In the genomic region with DNA sequence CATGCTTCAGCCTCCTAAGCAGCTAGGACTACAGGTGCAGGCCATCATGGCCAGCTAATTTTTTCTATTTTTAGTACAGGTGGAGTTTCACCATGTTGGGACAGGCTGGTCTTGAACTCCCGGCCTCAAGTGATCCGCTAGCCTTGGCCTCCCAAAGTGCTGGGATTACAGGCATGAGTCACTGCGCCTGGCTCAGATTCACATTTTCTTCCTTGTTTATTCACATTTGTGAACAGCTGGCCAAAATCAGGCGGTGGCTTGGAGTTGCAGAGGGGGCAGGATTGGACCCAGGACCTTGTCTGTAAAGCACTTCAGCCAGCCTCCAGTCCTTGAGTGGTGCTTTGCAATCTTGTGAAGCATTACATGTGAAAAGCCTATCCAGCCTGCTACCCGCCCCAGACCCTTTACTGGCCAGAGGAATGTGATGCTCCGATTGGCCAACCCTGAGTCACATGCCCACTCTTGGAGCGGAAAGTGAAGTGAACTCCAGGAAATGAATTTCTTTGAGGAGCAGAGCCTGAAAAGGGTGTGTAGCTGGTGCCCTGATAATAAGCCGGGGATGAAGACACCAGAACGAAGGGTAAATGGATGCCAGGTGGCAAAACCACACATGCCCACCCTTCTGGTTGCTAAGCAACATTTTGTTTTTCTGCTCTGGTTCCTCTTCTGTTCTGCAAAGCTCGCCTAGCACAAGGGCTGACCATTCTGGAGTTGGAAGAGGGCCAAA, we compare ENCODE assay signal across 8 cellular contexts.
DNase-seq lines count a peak whose midpoint lies in the region; ATAC-seq and TF ChIP-seq lines count a peak whose summit lies in the region.

No MANE protein-coding gene starts in this region.

- no peaks in the 10 kb centered on the region for H3K27me3 ChIP-seq in CD4-positive, alpha-beta T cell (ENCODE audit: control insufficient read depth, insufficient read depth, low read length)
- H3K27me3 ChIP-seq in liver (ENCODE audit: control insufficient read depth in 4 of 4, insufficient read depth in 4 of 4, low read length in 3 of 4) (no peaks in the 10 kb centered on the region), thyroid gland (no peaks in the 10 kb centered on the region), WERI-Rb-1 (ENCODE audit: insufficient read depth, low read depth, severe bottlenecking) (no peaks in the 10 kb centered on the region)

- intact Hi-C loops in CD4-positive, alpha-beta T cell (cut with DNase I, micrococcal nuclease), result no loop called here
- intact Hi-C loops in thyroid gland (cut with DNase I), result no loop called here

- DNase-seq in CD4-positive, alpha-beta T cell, result no peak
- peak; percentile 93 for DNase-seq in NCI-H748 (lab: John Stamatoyannopoulos, UW; ENCODE audit: unreplicated experiment)
- peak; percentile 5 for DNase-seq in cerebellar cortex (ENCODE audit: low spot score)
- peak; percentile 99 for DNase-seq in thyroid gland
- DNase-seq in WERI-Rb-1, result no peak

- H3K27ac Mint-ChIP-seq in CD4-positive, alpha-beta T cell, result peak overlapping the region; percentile 78

- no peaks in the 10 kb centered on the region for H3K9me3 ChIP-seq in CD4-positive, alpha-beta T cell (ENCODE audit: control insufficient read depth, low read length)
- H3K9me3 ChIP-seq in liver (ENCODE audit: control insufficient read depth in 4 of 4, low read length in 3 of 4) (no peaks in the 10 kb centered on the region), thyroid gland (no peaks in the 10 kb centered on the region), WERI-Rb-1 (ENCODE audit: severe bottlenecking) (no peaks in the 10 kb centered on the region)

- CTCF ChIA-PET in CD4-positive, alpha-beta T cell (lab: Charles Lee), result no interaction called here

- POLR2A ChIA-PET in CD4-positive, alpha-beta T cell (lab: Charles Lee), result no interaction called here

- peaks cover 59% of the 10 kb centered on the region for H3K4me1 Mint-ChIP-seq in CD4-positive, alpha-beta T cell (ENCODE audit: low read depth)

- ATAC-seq in CD4-positive, alpha-beta T cell (ENCODE audit: poor library complexity), result no peak
- ATAC-seq in HG03354 (IDR thresholded peaks at IDR 0.05; ENCODE audit: poor library complexity, severe bottlenecking, unreplicated experiment) (peak; percentile 55), GM21367 (IDR thresholded peaks at IDR 0.05; ENCODE audit: unreplicated experiment) (no peak)

- TF ChIP-seq RAD21 in liver (IDR thresholded peaks at IDR 0.05), result peak in 1 of 2 donors; percentile 6

- H3K4me3 ChIP-seq in liver (ENCODE audit: low read depth in 1 of 3, low read length in 3 of 3) (no peak overlapping the region), thyroid gland (replicated peaks in 1 of 3) (no peak overlapping the region), WERI-Rb-1 (ENCODE audit: low read depth, low read length) (no peak overlapping the region)

- no peak overlapping the region for H3K27ac ChIP-seq in CD4-positive, alpha-beta T cell (ENCODE audit: low read depth, low read length)
- H3K27ac ChIP-seq in liver (ENCODE audit: low read depth in 1 of 2, low read length in 2 of 2) (peak overlapping the region; percentile 0 to 31), thyroid gland (peak overlapping the region; percentile 93 to 99 (median 95)), WERI-Rb-1 (no peak overlapping the region)

- H3K4me3 Mint-ChIP-seq in CD4-positive, alpha-beta T cell, result no peak overlapping the region

- no peak for TF ChIP-seq CTCF in CD4-positive, alpha-beta T cell (IDR thresholded peaks at IDR 0.05)
- TF ChIP-seq CTCF in liver (IDR thresholded peaks at IDR 0.05; ENCODE audit: low read depth, low read length, missing input control) (no peak), thyroid gland (IDR thresholded peaks at IDR 0.05) (peak in 1 of 6 experiments; percentile 9), WERI-Rb-1 (IDR thresholded peaks at IDR 0.05; ENCODE audit: low read depth, low read length) (no peak)

- H3K36me3 ChIP-seq in liver (ENCODE audit: control insufficient read depth in 4 of 4, insufficient read depth in 3 of 4, low read depth in 1 of 4, low read length in 3 of 4) (no peaks in the 10 kb centered on the region), thyroid gland (no peaks in the 10 kb centered on the region), WERI-Rb-1 (no peaks in the 10 kb centered on the region)

- H3K9me3 Mint-ChIP-seq in CD4-positive, alpha-beta T cell, result no peaks in the 10 kb centered on the region

- no peak overlapping the region for H3K9ac ChIP-seq in liver (ENCODE audit: low read depth in 1 of 2, low read length in 2 of 2)

- 76% methylated on average over 10 of the region's 10 CpGs for WGBS in liver
- 14 to 32% methylated on average over 9 to 10 of the region's 10 CpGs for WGBS in thyroid gland, 2 donors

- H3K27me3 Mint-ChIP-seq in CD4-positive, alpha-beta T cell, result no peaks in the 10 kb centered on the region

- peak in 1 of 2 donors; percentile 71 for TF ChIP-seq POLR2A in thyroid gland (IDR thresholded peaks at IDR 0.05)

- H3K36me3 Mint-ChIP-seq in CD4-positive, alpha-beta T cell (ENCODE audit: low read depth), result no peaks in the 10 kb centered on the region

- H3K4me1 ChIP-seq in liver (ENCODE audit: control insufficient read depth in 4 of 4, insufficient read depth in 4 of 4, low read length in 3 of 4) (peaks cover 0 to 2% (median 0%) of the 10 kb centered on the region in 4 donors), thyroid gland (peaks cover 28 to 58% of the 10 kb centered on the region in 2 donors)

TF ChIP-seq in liver, 16 proteins besides CTCF, POLR2A, EP300 and RAD21:
- no peak for TF ChIP-seq YY1 (IDR thresholded peaks at IDR 0.05)
- TF ChIP-seq NR2F2 (IDR thresholded peaks at IDR 0.05), result peak; percentile 54
- TF ChIP-seq JUND (IDR thresholded peaks at IDR 0.05), result peak; percentile 71 to 74
- TF ChIP-seq SP1 (IDR thresholded peaks at IDR 0.05), result peak; percentile 12
- TF ChIP-seq, protein P1, sequence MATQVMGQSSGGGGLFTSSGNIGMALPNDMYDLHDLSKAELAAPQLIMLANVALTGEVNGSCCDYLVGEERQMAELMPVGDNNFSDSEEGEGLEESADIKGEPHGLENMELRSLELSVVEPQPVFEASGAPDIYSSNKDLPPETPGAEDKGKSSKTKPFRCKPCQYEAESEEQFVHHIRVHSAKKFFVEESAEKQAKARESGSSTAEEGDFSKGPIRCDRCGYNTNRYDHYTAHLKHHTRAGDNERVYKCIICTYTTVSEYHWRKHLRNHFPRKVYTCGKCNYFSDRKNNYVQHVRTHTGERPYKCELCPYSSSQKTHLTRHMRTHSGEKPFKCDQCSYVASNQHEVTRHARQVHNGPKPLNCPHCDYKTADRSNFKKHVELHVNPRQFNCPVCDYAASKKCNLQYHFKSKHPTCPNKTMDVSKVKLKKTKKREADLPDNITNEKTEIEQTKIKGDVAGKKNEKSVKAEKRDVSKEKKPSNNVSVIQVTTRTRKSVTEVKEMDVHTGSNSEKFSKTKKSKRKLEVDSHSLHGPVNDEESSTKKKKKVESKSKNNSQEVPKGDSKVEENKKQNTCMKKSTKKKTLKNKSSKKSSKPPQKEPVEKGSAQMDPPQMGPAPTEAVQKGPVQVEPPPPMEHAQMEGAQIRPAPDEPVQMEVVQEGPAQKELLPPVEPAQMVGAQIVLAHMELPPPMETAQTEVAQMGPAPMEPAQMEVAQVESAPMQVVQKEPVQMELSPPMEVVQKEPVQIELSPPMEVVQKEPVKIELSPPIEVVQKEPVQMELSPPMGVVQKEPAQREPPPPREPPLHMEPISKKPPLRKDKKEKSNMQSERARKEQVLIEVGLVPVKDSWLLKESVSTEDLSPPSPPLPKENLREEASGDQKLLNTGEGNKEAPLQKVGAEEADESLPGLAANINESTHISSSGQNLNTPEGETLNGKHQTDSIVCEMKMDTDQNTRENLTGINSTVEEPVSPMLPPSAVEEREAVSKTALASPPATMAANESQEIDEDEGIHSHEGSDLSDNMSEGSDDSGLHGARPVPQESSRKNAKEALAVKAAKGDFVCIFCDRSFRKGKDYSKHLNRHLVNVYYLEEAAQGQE (IDR thresholded peaks at IDR 0.05), result no peak
- peak in 1 of 2 donors; percentile 6 for TF ChIP-seq RXRA (IDR thresholded peaks at IDR 0.05)
- TF ChIP-seq, protein P2, sequence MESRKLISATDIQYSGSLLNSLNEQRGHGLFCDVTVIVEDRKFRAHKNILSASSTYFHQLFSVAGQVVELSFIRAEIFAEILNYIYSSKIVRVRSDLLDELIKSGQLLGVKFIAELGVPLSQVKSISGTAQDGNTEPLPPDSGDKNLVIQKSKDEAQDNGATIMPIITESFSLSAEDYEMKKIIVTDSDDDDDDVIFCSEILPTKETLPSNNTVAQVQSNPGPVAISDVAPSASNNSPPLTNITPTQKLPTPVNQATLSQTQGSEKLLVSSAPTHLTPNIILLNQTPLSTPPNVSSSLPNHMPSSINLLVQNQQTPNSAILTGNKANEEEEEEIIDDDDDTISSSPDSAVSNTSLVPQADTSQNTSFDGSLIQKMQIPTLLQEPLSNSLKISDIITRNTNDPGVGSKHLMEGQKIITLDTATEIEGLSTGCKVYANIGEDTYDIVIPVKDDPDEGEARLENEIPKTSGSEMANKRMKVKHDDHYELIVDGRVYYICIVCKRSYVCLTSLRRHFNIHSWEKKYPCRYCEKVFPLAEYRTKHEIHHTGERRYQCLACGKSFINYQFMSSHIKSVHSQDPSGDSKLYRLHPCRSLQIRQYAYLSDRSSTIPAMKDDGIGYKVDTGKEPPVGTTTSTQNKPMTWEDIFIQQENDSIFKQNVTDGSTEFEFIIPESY (IDR thresholded peaks at IDR 0.05), result no peak

Comparison
In these comparisons a context has a peak if more than half of its experiments do, and no peak if none do; other contexts are left out.
1. DNase-seq: peak in NCI-H748 (single experiment), cerebellar cortex (single experiment) and thyroid gland (2 of 2); none in CD4-positive, alpha-beta T cell (0 of 10) and WERI-Rb-1 (single experiment).
2. H3K27ac ChIP-seq: peak in liver (2 of 2) and thyroid gland (3 of 3); none in CD4-positive, alpha-beta T cell (single experiment) and WERI-Rb-1 (single experiment).